ENCODE assay signal across 8 cellular contexts in genomic region chr5:142011572-142012185, GRCh38. TPM values are rescaled to one million over a fixed set of nuclear protein-coding genes. Genes with fewer than 3 reads are reported as not detected.
A peak's percentile ranks its signal among the peaks of the same experiment; 100 is the strongest.
DNase-seq lines count a peak whose midpoint lies in the region; ATAC-seq and TF ChIP-seq lines count a peak whose summit lies in the region.

No MANE protein-coding gene starts in this region.

- peak overlapping the region; percentile 92 for H3K4me3 ChIP-seq in HUES6 (ENCODE audit: low read depth, low read length)
- peak overlapping the region; percentile 73 for H3K4me3 ChIP-seq in hepatocyte

- WGBS in hepatocyte (ENCODE audit: low lambda C conversion rate, missing lambda C conversion rate): 94% methylated on average over 9 of the region's 9 CpGs

- no peak for ATAC-seq in stimulated activated memory B cell treated with anti-CD40 and anti-IgM and Interleukin-4, amounts not matched to agents 10 μg/mL and 1 μg/mL and 100 μg/mL, for 72 hours
- no peak for ATAC-seq in HG03095 (IDR thresholded peaks at IDR 0.05; ENCODE audit: unreplicated experiment)
- ATAC-seq in GM19467 (IDR thresholded peaks at IDR 0.05; ENCODE audit: unreplicated experiment): no peak

- no peak for DNase-seq in activated naive CD4-positive, alpha-beta T cell treated with anti-CD3 and anti-CD28 coated beads, Interleukin-2, amount 10 ng/mL, durations not matched to agents 7 days and 5 days
- DNase-seq in hepatocyte (ENCODE audit: low spot score) (no peak), NCI-H2171 treated with DMSO at 0.1 percent for 48 hours (lab: John Stamatoyannopoulos, UW) (no peak), SHP77 treated with DMSO at 0.1 percent for 48 hours (lab: John Stamatoyannopoulos, UW) (no peak)

- peaks cover 4% of the 10 kb centered on the region for H3K79me2 ChIP-seq in hepatocyte

- H3K9ac ChIP-seq in HUES6 (ENCODE audit: low read length): no peak overlapping the region

- H3K4me1 ChIP-seq in HUES6 (ENCODE audit: control insufficient read depth, insufficient read depth, low read length) (peaks cover 5% of the 10 kb centered on the region; the same call in 1 of the 2 replicates), hepatocyte (ENCODE audit: insufficient read depth) (no peaks in the 10 kb centered on the region)

- no peak overlapping the region for H3K27ac ChIP-seq in HUES6 (ENCODE audit: low read depth, low read length)
- H3K27ac ChIP-seq in hepatocyte: no peak overlapping the region

- H3K27ac Mint-ChIP-seq in activated naive CD4-positive, alpha-beta T cell treated with anti-CD3 and anti-CD28 coated beads, Interleukin-2, amount 10 ng/mL, durations not matched to agents 7 days and 5 days: peak overlapping the region; percentile 89
- H3K27ac Mint-ChIP-seq in stimulated activated memory B cell treated with anti-CD40 and anti-IgM and Interleukin-4, amounts not matched to agents 10 μg/mL and 1 μg/mL and 100 μg/mL, for 72 hours: peak overlapping the region; percentile 91

- peak overlapping the region; percentile 88 for H3K4me2 ChIP-seq in hepatocyte

- H3K27me3 Mint-ChIP-seq in activated naive CD4-positive, alpha-beta T cell treated with anti-CD3 and anti-CD28 coated beads, Interleukin-2, amount 10 ng/mL, durations not matched to agents 7 days and 5 days: no peaks in the 10 kb centered on the region
- no peaks in the 10 kb centered on the region for H3K27me3 Mint-ChIP-seq in stimulated activated memory B cell treated with anti-CD40 and anti-IgM and Interleukin-4, amounts not matched to agents 10 μg/mL and 1 μg/mL and 100 μg/mL, for 72 hours

- H3K4me3 Mint-ChIP-seq in activated naive CD4-positive, alpha-beta T cell treated with anti-CD3 and anti-CD28 coated beads, Interleukin-2, amount 10 ng/mL, durations not matched to agents 7 days and 5 days: peak overlapping the region; percentile 82
- H3K4me3 Mint-ChIP-seq in stimulated activated memory B cell treated with anti-CD40 and anti-IgM and Interleukin-4, amounts not matched to agents 10 μg/mL and 1 μg/mL and 100 μg/mL, for 72 hours: peak overlapping the region; percentile 86

- H2AFZ ChIP-seq in hepatocyte: no peak overlapping the region

- peaks cover 92% of the 10 kb centered on the region for H3K4me1 Mint-ChIP-seq in activated naive CD4-positive, alpha-beta T cell treated with anti-CD3 and anti-CD28 coated beads, Interleukin-2, amount 10 ng/mL, durations not matched to agents 7 days and 5 days
- peaks cover 56% of the 10 kb centered on the region for H3K4me1 Mint-ChIP-seq in stimulated activated memory B cell treated with anti-CD40 and anti-IgM and Interleukin-4, amounts not matched to agents 10 μg/mL and 1 μg/mL and 100 μg/mL, for 72 hours

- TF ChIP-seq CTCF in hepatocyte (IDR thresholded peaks at IDR 0.05; ENCODE audit: poor library complexity): no peak

- H3K27me3 ChIP-seq in HUES6 (ENCODE audit: control insufficient read depth, insufficient read depth, low read length) (no peaks in the 10 kb centered on the region), hepatocyte (no peaks in the 10 kb centered on the region)

- H4K20me1 ChIP-seq in hepatocyte (ENCODE audit: insufficient read depth, poor library complexity, severe bottlenecking): no peaks in the 10 kb centered on the region

- peaks cover 35% of the 10 kb centered on the region for H3K36me3 Mint-ChIP-seq in activated naive CD4-positive, alpha-beta T cell treated with anti-CD3 and anti-CD28 coated beads, Interleukin-2, amount 10 ng/mL, durations not matched to agents 7 days and 5 days
- peaks cover 28% of the 10 kb centered on the region for H3K36me3 Mint-ChIP-seq in stimulated activated memory B cell treated with anti-CD40 and anti-IgM and Interleukin-4, amounts not matched to agents 10 μg/mL and 1 μg/mL and 100 μg/mL, for 72 hours

- H3K9me2 ChIP-seq in hepatocyte (replicated peaks; ENCODE audit: insufficient read depth): no peaks in the 10 kb centered on the region

- no peaks in the 10 kb centered on the region for H3K9me3 Mint-ChIP-seq in activated naive CD4-positive, alpha-beta T cell treated with anti-CD3 and anti-CD28 coated beads, Interleukin-2, amount 10 ng/mL, durations not matched to agents 7 days and 5 days
- no peaks in the 10 kb centered on the region for H3K9me3 Mint-ChIP-seq in stimulated activated memory B cell treated with anti-CD40 and anti-IgM and Interleukin-4, amounts not matched to agents 10 μg/mL and 1 μg/mL and 100 μg/mL, for 72 hours

- CTCF ChIA-PET in activated naive CD4-positive, alpha-beta T cell treated with anti-CD3 and anti-CD28 coated beads, Interleukin-2, amount 10 ng/mL, durations not matched to agents 7 days and 5 days (lab: Charles Lee): interaction anchor here (0.7 to 8.1 kb wide), 22 partner anchors 9 to 135 kb away, joined by 3 to 137 read pairs (median 6); partner anchors contain the start of genes DELE1, NDFIP1 and RNF14

- no peaks in the 10 kb centered on the region for H3K9me3 ChIP-seq in HUES6 (ENCODE audit: control insufficient read depth, insufficient read depth, low read depth, low read length)
- H3K9me3 ChIP-seq in hepatocyte (ENCODE audit: low read depth): no peaks in the 10 kb centered on the region

- H3K36me3 ChIP-seq in HUES6 (ENCODE audit: control insufficient read depth, insufficient read depth, low read length) (peaks cover 41% of the 10 kb centered on the region), hepatocyte (replicated peaks; ENCODE audit: insufficient read depth, low read depth) (no peaks in the 10 kb centered on the region)

RNA-seq across cellular contexts. Expression of gene GNPDA1, which starts 1.1 kb away (rescaled TPM):
- total RNA-seq in hepatocyte: 106 and 126 TPM in 2 replicates
- polyA plus RNA-seq in hepatocyte: 85.3 and 97.3 TPM in 2 replicates

RNA-seq across cellular contexts. Expression of gene RNF14, which starts 42.8 kb away (rescaled TPM):
- 53.0 and 57.8 TPM in 2 replicates for total RNA-seq in hepatocyte
- 48.2 and 52.6 TPM in 2 replicates for polyA plus RNA-seq in hepatocyte

RNA-seq across cellular contexts. Expression of gene PCDH12, which starts 53.7 kb away (rescaled TPM):
- total RNA-seq in hepatocyte: 1.1 and 4.5 TPM in 2 replicates
- polyA plus RNA-seq in hepatocyte: 0.06 and 0.42 TPM in 2 replicates
